Comparison of ENCODE assay signal across 18 cellular contexts in genomic region chr7:31053986-31054385, GRCh38. TPM values are rescaled to one million over a fixed set of nuclear protein-coding genes. Genes with fewer than 3 reads are reported as not detected.
"Had no signal": no experiment of that assay in that cellular context is flagged by ENCODE, and none has a peak within 500 bp of the region (broad histone marks: within the 10 kb centered on the region; RNA-seq: fewer than 3 reads in every experiment).

No MANE protein-coding gene starts in this region.

- DNase-seq: activated B cell treated with CpG ODN at 0.5 μM for 24 hours; activated CD4-positive, alpha-beta T cell treated with anti-CD3 and anti-CD28 coated beads, Interleukin-2, amount 10 ng/mL, durations not matched to agents 24 days and 14 days; activated CD8-positive, alpha-beta memory T cell treated with anti-CD3 and anti-CD28 coated beads for 24 hours; activated naive CD4-positive, alpha-beta T cell treated with anti-CD3 and anti-CD28 coated beads, Interleukin-2, amount 50 U/mL, for 16 hours; activated T-cell treated with anti-CD3 and anti-CD28 coated beads for 4 hours; body of pancreas; foreskin melanocyte; head of caudate nucleus; mesendoderm; stimulated activated CD4-positive, alpha-beta T cell treated with anti-CD3 and anti-CD28 coated beads, Interleukin-2, amount 100 ng/mL, for 48 hours; stimulated activated CD8-positive, alpha-beta memory T cell treated with anti-CD3 and anti-CD28 coated beads, Interleukin-4, amount 100 ng/mL, for 48 hours; stimulated activated naive CD8-positive, alpha-beta T cell treated with anti-CD3 and anti-CD28 coated beads, Interleukin-15, Interleukin-2, amounts not matched to agents 100 U/mL and 50 U/mL, for 24 hours; T-helper 17 cell had no signal

- H3K9me3 ChIP-seq: body of pancreas, thoracic aorta had no signal

- H3K27ac Mint-ChIP-seq: activated B cell treated with CpG ODN at 0.5 μM for 24 hours; activated CD4-positive, alpha-beta T cell treated with anti-CD3 and anti-CD28 coated beads, Interleukin-2, amount 10 ng/mL, durations not matched to agents 24 days and 14 days; activated T-helper 2 cell treated with anti-CD3 and anti-CD28 coated beads, Interferon-gamma antibody, Interleukin-2, Interleukin-4, amounts not matched to agents 10 μg/mL and 5 μg/mL and 100 μg/mL, durations not matched to agents 14 hours and 24 hours and 36 hours; T-helper 17 cell had no signal

- H3K4me1 Mint-ChIP-seq: activated B cell treated with CpG ODN at 0.5 μM for 24 hours; activated CD4-positive, alpha-beta T cell treated with anti-CD3 and anti-CD28 coated beads, Interleukin-2, amount 10 ng/mL, durations not matched to agents 24 days and 14 days; central memory CD8-positive, alpha-beta T cell had no signal

- H3K27ac ChIP-seq: body of pancreas, thoracic aorta had no signal

- H3K36me3 ChIP-seq: thoracic aorta had no signal

- H3K4me3 ChIP-seq: body of pancreas, thoracic aorta had no signal

- H3K9me3 Mint-ChIP-seq: activated B cell treated with CpG ODN at 0.5 μM for 24 hours; activated CD4-positive, alpha-beta T cell treated with anti-CD3 and anti-CD28 coated beads, Interleukin-2, amount 10 ng/mL, durations not matched to agents 24 days and 14 days; activated T-helper 2 cell treated with anti-CD3 and anti-CD28 coated beads, Interferon-gamma antibody, Interleukin-2, Interleukin-4, amounts not matched to agents 10 μg/mL and 5 μg/mL and 100 μg/mL, durations not matched to agents 14 hours and 24 hours and 36 hours; central memory CD8-positive, alpha-beta T cell had no signal

- H3K4me3 Mint-ChIP-seq: activated B cell treated with CpG ODN at 0.5 μM for 24 hours; activated CD4-positive, alpha-beta T cell treated with anti-CD3 and anti-CD28 coated beads, Interleukin-2, amount 10 ng/mL, durations not matched to agents 24 days and 14 days; central memory CD8-positive, alpha-beta T cell; T-helper 17 cell had no signal

RNA-seq across cellular contexts. Expression of gene ADCYAP1R1, which starts 1.9 kb away (rescaled TPM):
- total RNA-seq: activated B cell treated with CpG ODN at 0.5 μM for 24 hours; activated CD4-positive, alpha-beta T cell treated with anti-CD3 and anti-CD28 coated beads, Interleukin-2, amount 10 ng/mL, durations not matched to agents 24 days and 14 days; activated T-helper 2 cell treated with anti-CD3 and anti-CD28 coated beads, Interferon-gamma antibody, Interleukin-2, Interleukin-4, amounts not matched to agents 10 μg/mL and 5 μg/mL and 100 μg/mL, durations not matched to agents 14 hours and 24 hours and 36 hours; kidney epithelial cell; myocyte; T-helper 17 cell had no signal
